Comparison of ENCODE assay signal across 18 cellular contexts in genomic region chr15:91465696-91466095, GRCh38.
DNase-seq lines count a peak whose midpoint lies in the region; ATAC-seq, FAIRE-seq and TF ChIP-seq lines count a peak whose summit lies in the region.
"Had no signal": no experiment of that assay in that cellular context is flagged by ENCODE, and none has a peak within 500 bp of the region (broad histone marks: within the 10 kb centered on the region; RNA-seq: fewer than 3 reads in every experiment).

No MANE protein-coding gene starts in this region.

- peaks cover 16% of the 10 kb centered on the region for H3K4me1 ChIP-seq in keratinocyte (ENCODE audit: control insufficient read depth, extremely low read depth, insufficient read depth, low read length)
- H3K4me1 ChIP-seq: lower lobe of right lung had no signal

- TF ChIP-seq CTCF in keratinocyte (optimal IDR thresholded peaks at IDR 0.05 in 1 of 3, IDR thresholded peaks at IDR 0.05 in 1 of 3, conservative IDR thresholded peaks at IDR 0.05 in 1 of 3; ENCODE audit: extremely low read depth in 1 of 3, insufficient read depth in 2 of 3, low read length in 3 of 3): no peak

- no peak for ATAC-seq in HG02798 (IDR thresholded peaks at IDR 0.05; ENCODE audit: poor library complexity, unreplicated experiment)
- ATAC-seq: activated naive CD4-positive, alpha-beta T cell treated with anti-CD3 and anti-CD28 coated beads, Interleukin-2, amount 50 U/mL, for 72 hours; lower lobe of right lung; naive thymus-derived CD8-positive, alpha-beta T cell had no signal

- no peak overlapping the region for H3K9ac ChIP-seq in keratinocyte (ENCODE audit: control insufficient read depth, extremely low read depth, insufficient read depth, low read length)

- no peaks in the 10 kb centered on the region for H3K27me3 ChIP-seq in keratinocyte (ENCODE audit: control insufficient read depth, extremely low read depth, insufficient read depth, low read length)

- peak; percentile 75 for FAIRE-seq in keratinocyte (lab: Jason Lieb, UNC)
- FAIRE-seq: frontal cortex had no signal

- peak overlapping the region; percentile 40 for H2AFZ ChIP-seq in keratinocyte (ENCODE audit: control insufficient read depth, low read length)
- H2AFZ ChIP-seq: PC-9 had no signal

- H3K4me3 ChIP-seq in keratinocyte (ENCODE audit: control insufficient read depth in 2 of 3, extremely low read depth in 1 of 3, insufficient read depth in 2 of 3, low read depth in 1 of 3, low read length in 3 of 3): no peak overlapping the region
- H3K4me3 ChIP-seq: coronary artery, lower lobe of right lung, PC-9 had no signal

- H3K79me2 ChIP-seq in keratinocyte (ENCODE audit: control insufficient read depth, insufficient read depth, low read length): no peaks in the 10 kb centered on the region

- dilution Hi-C loops in keratinocyte (cut with MboI; ENCODE audit: extremely low pct_ligation_motif_present, low sequenced_read_pairs): no loop called here

- H3K9me1 ChIP-seq in keratinocyte (ENCODE audit: control insufficient read depth, extremely low read depth, insufficient read depth, low read length): no peaks in the 10 kb centered on the region

- peak overlapping the region; percentile 69 for H3K4me2 ChIP-seq in keratinocyte (ENCODE audit: control insufficient read depth, extremely low read depth, insufficient read depth, low read depth, low read length)
- H3K4me2 ChIP-seq: PC-9 had no signal

- H3K9me3 ChIP-seq in keratinocyte (ENCODE audit: control insufficient read depth, low read depth, low read length): no peaks in the 10 kb centered on the region
- H3K9me3 ChIP-seq: lower lobe of right lung had no signal

- H3K36me3 ChIP-seq in keratinocyte (ENCODE audit: control insufficient read depth in 2 of 2, extremely low read depth in 1 of 2, insufficient read depth in 2 of 2, low read length in 2 of 2): no peaks in the 10 kb centered on the region
- H3K36me3 ChIP-seq: lower lobe of right lung had no signal

- peak overlapping the region; percentile 66 for H3K27ac ChIP-seq in keratinocyte (ENCODE audit: control insufficient read depth, insufficient read depth, low read length)
- H3K27ac ChIP-seq: coronary artery, lower lobe of right lung, PC-9 had no signal

- no peaks in the 10 kb centered on the region for H4K20me1 ChIP-seq in keratinocyte (ENCODE audit: control insufficient read depth, extremely low read depth, insufficient read depth, low read length)

- peak; percentile 55 for DNase-seq in DMS153 treated with DMSO at 0.1 percent for 48 hours (lab: John Stamatoyannopoulos, UW; ENCODE audit: unreplicated experiment)
- DNase-seq in NCI-H146 treated with DMSO at 0.1 percent for 48 hours (lab: John Stamatoyannopoulos, UW; ENCODE audit: unreplicated experiment): peak; percentile 33
- peak; percentile 96 for DNase-seq in NCI-H69 (lab: John Stamatoyannopoulos, UW)
- peak; percentile 30 for DNase-seq in keratinocyte (ENCODE audit: low read depth, low spot score)
- no peak for DNase-seq in activated T-cell treated with anti-CD3 and anti-CD28 coated beads, Interleukin-2, amount 50 U/mL, for 1 hour
- DNase-seq in SW 1271 (lab: John Stamatoyannopoulos, UW): no peak
- DNase-seq in HUDEP-2 (lab: John Stamatoyannopoulos, UW; ENCODE audit: unreplicated experiment in 76 of 76): no peak
- DNase-seq: activated CD4-positive, alpha-beta T cell treated with anti-CD3 and anti-CD28 coated beads for 48 hours; CD8-positive, alpha-beta memory T cell; lower lobe of right lung; naive thymus-derived CD8-positive, alpha-beta T cell; PC-9; stimulated activated CD4-positive, alpha-beta T cell treated with anti-CD3 and anti-CD28 coated beads, Interleukin-4, amount 100 ng/mL, for 1 hour; substantia nigra had no signal

Comparison
In these comparisons a context has a peak if more than half of its experiments do, and no peak if none do; other contexts are left out.
1. DNase-seq: peak in DMS153 treated with DMSO at 0.1 percent for 48 hours (single experiment), NCI-H146 treated with DMSO at 0.1 percent for 48 hours (single experiment), NCI-H69 (single experiment) and keratinocyte (single experiment); none in activated T-cell treated with anti-CD3 and anti-CD28 coated beads, Interleukin-2, amount 50 U/mL, for 1 hour (single experiment), SW 1271 (0 of 2) and HUDEP-2 (0 of 76).